1 cellular context compared by ENCODE assay signal in the genomic region with DNA sequence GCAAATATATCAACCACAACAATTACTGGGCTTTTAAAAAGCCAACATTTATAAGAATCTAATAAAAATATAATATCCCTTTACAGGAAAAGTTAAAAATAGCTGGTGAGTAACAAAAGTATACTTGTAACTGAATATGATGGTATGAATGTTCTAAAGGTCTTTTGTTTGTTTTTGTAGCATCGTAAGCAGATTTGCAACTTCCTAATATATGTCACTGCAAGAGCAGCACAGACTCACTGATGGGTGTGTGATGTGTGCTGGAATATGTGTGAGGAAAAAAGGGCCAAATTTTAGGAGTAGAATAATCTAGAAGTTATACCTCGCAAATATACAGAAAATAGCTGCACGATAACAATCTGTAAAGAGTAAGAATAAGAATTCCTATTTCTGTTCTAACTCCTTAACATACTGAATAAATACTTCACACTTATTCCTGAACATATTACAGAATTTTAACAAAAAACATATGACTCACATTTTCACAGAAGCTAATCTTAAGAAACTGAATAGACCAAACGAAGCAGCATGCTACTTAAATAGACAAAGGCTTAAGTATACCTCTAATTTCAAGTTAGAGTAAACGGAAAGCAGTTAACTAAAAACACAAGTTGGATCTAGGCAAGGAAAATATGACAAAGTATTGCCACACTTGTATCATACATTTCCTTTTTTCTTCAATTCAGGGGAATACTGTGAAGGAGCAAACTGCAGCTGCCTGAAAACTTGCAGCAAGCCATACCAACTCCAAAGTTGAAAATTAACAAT.
TF ChIP-seq lines count a peak whose summit lies in the region.

No MANE protein-coding gene starts in this region.

TF ChIP-seq in K562, 482 proteins besides CTCF, POLR2A, EP300 and RAD21:
- TF ChIP-seq HDAC2 (IDR thresholded peaks at IDR 0.05) (no peak), CEBPB (tag; IDR thresholded peaks at IDR 0.05) (peak; percentile 37; the same call in 1 of the 2 replicates), KLF13 (tag; IDR thresholded peaks at IDR 0.05; ENCODE audit: borderline replicate concordance, low read depth) (no peak), SNIP1 (IDR thresholded peaks at IDR 0.05; ENCODE audit: low read depth) (no peak), C11orf30 (IDR thresholded peaks at IDR 0.05; ENCODE audit: low read depth) (peak; percentile 16; the same call in 1 of the 2 replicates)
- TF ChIP-seq, protein P1, sequence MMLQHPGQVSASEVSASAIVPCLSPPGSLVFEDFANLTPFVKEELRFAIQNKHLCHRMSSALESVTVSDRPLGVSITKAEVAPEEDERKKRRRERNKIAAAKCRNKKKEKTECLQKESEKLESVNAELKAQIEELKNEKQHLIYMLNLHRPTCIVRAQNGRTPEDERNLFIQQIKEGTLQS (IDR thresholded peaks at IDR 0.05), result 0 out of 2 replicates have a peak, but pooled peaks have one; percentile 10
- TF ChIP-seq, protein P1 (CRISPR knock-in tag; conservative IDR thresholded peaks at IDR 0.05), result no peak
